In genomic region chr19:11020423-11020822, GRCh38 we compare ENCODE assay signal across 1 cellular context.
TF ChIP-seq lines count a peak whose summit lies in the region.

No MANE protein-coding gene starts in this region.

TF ChIP-seq in K562, 482 proteins besides CTCF, POLR2A, EP300 and RAD21 (continued from another document):
- TF ChIP-seq, protein P1, sequence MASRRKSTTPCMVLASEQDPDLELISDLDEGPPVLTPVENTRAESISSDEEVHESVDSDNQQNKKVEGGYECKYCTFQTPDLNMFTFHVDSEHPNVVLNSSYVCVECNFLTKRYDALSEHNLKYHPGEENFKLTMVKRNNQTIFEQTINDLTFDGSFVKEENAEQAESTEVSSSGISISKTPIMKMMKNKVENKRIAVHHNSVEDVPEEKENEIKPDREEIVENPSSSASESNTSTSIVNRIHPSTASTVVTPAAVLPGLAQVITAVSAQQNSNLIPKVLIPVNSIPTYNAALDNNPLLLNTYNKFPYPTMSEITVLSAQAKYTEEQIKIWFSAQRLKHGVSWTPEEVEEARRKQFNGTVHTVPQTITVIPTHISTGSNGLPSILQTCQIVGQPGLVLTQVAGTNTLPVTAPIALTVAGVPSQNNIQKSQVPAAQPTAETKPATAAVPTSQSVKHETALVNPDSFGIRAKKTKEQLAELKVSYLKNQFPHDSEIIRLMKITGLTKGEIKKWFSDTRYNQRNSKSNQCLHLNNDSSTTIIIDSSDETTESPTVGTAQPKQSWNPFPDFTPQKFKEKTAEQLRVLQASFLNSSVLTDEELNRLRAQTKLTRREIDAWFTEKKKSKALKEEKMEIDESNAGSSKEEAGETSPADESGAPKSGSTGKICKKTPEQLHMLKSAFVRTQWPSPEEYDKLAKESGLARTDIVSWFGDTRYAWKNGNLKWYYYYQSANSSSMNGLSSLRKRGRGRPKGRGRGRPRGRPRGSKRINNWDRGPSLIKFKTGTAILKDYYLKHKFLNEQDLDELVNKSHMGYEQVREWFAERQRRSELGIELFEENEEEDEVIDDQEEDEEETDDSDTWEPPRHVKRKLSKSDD (conservative IDR thresholded peaks at IDR 0.05; ENCODE audit: low read length) = no peak
